6 cellular contexts compared by ENCODE assay signal in genomic region chr4:69389111-69389510, GRCh38.
DNase-seq lines count a peak whose midpoint lies in the region; ATAC-seq, FAIRE-seq and TF ChIP-seq lines count a peak whose summit lies in the region.
"Not testable (repeated sequence)": the region's sequence is repeated elsewhere in the genome, so short reads cannot be mapped to it uniquely, and the experiment has no call there.

No MANE protein-coding gene starts in this region.

- not testable (repeated sequence) for H3F3A ChIP-seq in PC-3 (ENCODE audit: low read length, unreplicated experiment)

- not testable (repeated sequence) for H3K4me2 ChIP-seq in PC-3 (ENCODE audit: low read length)

- H3K4me3 ChIP-seq in PC-3 (ENCODE audit: low read length); pancreas: not testable (repeated sequence)

- not testable (repeated sequence) for H3K27me3 ChIP-seq in PC-3 (ENCODE audit: low read length); pancreas

- H3K79me2 ChIP-seq in PC-3 (ENCODE audit: low read length) = not testable (repeated sequence)

- not testable (repeated sequence) for H3K36me3 ChIP-seq in PC-3 (ENCODE audit: low read depth, low read length); pancreas

- H4K20me1 ChIP-seq in PC-3 (ENCODE audit: low read length) = not testable (repeated sequence)

- WGBS in pancreas, 2 donors = 39 to 51% methylated on average over 4 of the region's 4 CpGs

- FAIRE-seq in endometrium (lab: Jason Lieb, UNC) (peak; percentile 4), pancreas (lab: Jason Lieb, UNC) (peak; percentile 96)

- intact Hi-C loops in PC-3 (cut with micrococcal nuclease); pancreas (cut with DNase I): not testable (repeated sequence)

- CTCF ChIA-PET in PC-3 (lab: Charles Lee) = not testable (repeated sequence)

- not testable (repeated sequence) for H3K4me1 ChIP-seq in PC-3 (ENCODE audit: insufficient read depth, low read length); pancreas

- peak overlapping the region; percentile 60 for H3K27ac ChIP-seq in 22Rv1
- H3K27ac ChIP-seq in C4-2B = peak overlapping the region; percentile 41; the same call in 1 of the 2 replicates
- not testable (repeated sequence) for H3K27ac ChIP-seq in PC-3 (ENCODE audit: low read length); pancreas

- TF ChIP-seq CTCF in 22Rv1 (IDR thresholded peaks at IDR 0.05); C4-2B (conservative IDR thresholded peaks at IDR 0.05); PC-3 (conservative IDR thresholded peaks at IDR 0.05; ENCODE audit: low read depth, low read length); pancreas (IDR thresholded peaks at IDR 0.05): not testable (repeated sequence)

- not testable (repeated sequence) for H3K9me3 ChIP-seq in PC-3 (ENCODE audit: low read length); pancreas

- DNase-seq in DMS53 treated with DMSO at 0.1 percent for 48 hours (lab: John Stamatoyannopoulos, UW; ENCODE audit: unreplicated experiment) = peak; percentile 62
- DNase-seq in PC-3 = peak; percentile 13
- not testable (repeated sequence) for DNase-seq in pancreas

- peak; percentile 33; the same call in 1 of the 2 replicates for ATAC-seq in PC-3
- ATAC-seq in pancreas = not testable (repeated sequence)

- not testable (repeated sequence) for H2AFZ ChIP-seq in PC-3 (ENCODE audit: low read length)

- H3K9me2 ChIP-seq in PC-3 (replicated peaks; ENCODE audit: low read length) = not testable (repeated sequence)

- H3K9ac ChIP-seq in PC-3 (ENCODE audit: low read length) = not testable (repeated sequence)

- POLR2A ChIA-PET in PC-3 (lab: Charles Lee; ENCODE audit: unreplicated experiment) = not testable (repeated sequence)

- BruUV-seq in PC-3 (replicated peaks; lab: Mats Ljungman, UMichigan) = not testable (repeated sequence)
